18 cellular contexts compared by ENCODE assay signal in the genomic region with DNA sequence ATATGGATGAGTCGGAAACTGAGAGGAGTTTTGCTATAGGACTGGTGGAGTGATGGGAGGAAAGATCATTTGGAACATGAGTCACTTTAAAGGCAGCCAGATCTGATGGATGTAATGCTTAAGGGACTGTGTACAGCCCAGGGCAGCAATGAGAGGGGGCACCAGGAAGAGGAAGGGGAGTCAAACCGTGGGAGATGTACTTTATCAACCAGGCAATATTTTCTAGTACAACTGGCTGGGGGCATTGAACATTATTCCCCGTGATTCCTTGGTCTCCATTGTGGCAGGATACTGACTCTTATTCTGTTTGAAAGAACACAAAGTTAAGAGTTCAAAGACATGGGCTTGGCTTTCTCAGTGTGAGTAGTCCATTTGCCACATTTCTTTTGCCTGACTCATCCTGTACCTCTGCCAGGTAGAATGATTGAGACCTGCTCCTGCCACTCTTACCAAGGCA.
DNase-seq lines count a peak whose midpoint lies in the region; ATAC-seq and TF ChIP-seq lines count a peak whose summit lies in the region.
"Had no signal": no experiment of that assay in that cellular context is flagged by ENCODE, and none has a peak within 500 bp of the region (broad histone marks: within the 10 kb centered on the region; RNA-seq: fewer than 3 reads in every experiment).

No MANE protein-coding gene starts in this region.

- TF ChIP-seq POLR2A in breast epithelium (IDR thresholded peaks at IDR 0.05): no peak

- TF ChIP-seq CTCF in MCF 10A (IDR thresholded peaks at IDR 0.05; ENCODE audit: unreplicated experiment) (no peak), breast epithelium (IDR thresholded peaks at IDR 0.05) (no peak)

- peak overlapping the region; percentile 85 for H3K27ac Mint-ChIP-seq in MCF 10A (ENCODE audit: low read depth, unreplicated experiment)
- H3K27ac Mint-ChIP-seq: activated CD8-positive, alpha-beta T cell treated with anti-CD3 and anti-CD28 coated beads, Interleukin-2, amount 10 ng/mL, durations not matched to agents 7 days and 5 days had no signal

- H3K9me3 ChIP-seq in breast epithelium: no peaks in the 10 kb centered on the region
- H3K9me3 ChIP-seq: Caco-2, tibial artery had no signal

- H3K36me3 Mint-ChIP-seq in MCF 10A (ENCODE audit: insufficient read depth, unreplicated experiment): peaks cover 6% of the 10 kb centered on the region

- H3K27me3 ChIP-seq in breast epithelium: peaks cover 0 to 3% of the 10 kb centered on the region in 2 donors
- H3K27me3 ChIP-seq: tibial artery had no signal

- H3K27ac ChIP-seq in breast epithelium: no peak overlapping the region
- H3K27ac ChIP-seq: HL-60, tibial artery had no signal

- CTCF ChIA-PET in MCF 10A (lab: Yijun Ruan, JAX): interaction anchor here (0.7 to 1.9 kb wide), 3 partner anchors 13 to 75 kb away, joined by 3 to 8 read pairs (median 6); no protein-coding TSS in a partner anchor

- no peak overlapping the region for H3K4me3 ChIP-seq in breast epithelium
- H3K4me3 ChIP-seq: tibial artery had no signal

- peak overlapping the region; percentile 51 for H3K4me3 Mint-ChIP-seq in MCF 10A (ENCODE audit: unreplicated experiment)
- H3K4me3 Mint-ChIP-seq: activated CD8-positive, alpha-beta T cell treated with anti-CD3 and anti-CD28 coated beads, Interleukin-2, amount 10 ng/mL, durations not matched to agents 7 days and 5 days had no signal

- H3K4me1 Mint-ChIP-seq in MCF 10A (ENCODE audit: insufficient read depth, unreplicated experiment): peaks cover 32% of the 10 kb centered on the region

- POLR2A ChIA-PET in MCF 10A (lab: Yijun Ruan, JAX): interaction anchor here (0.6 to 3.3 kb wide), 7 partner anchors 9 to 1989 kb away, joined by 3 to 19 read pairs (median 4); no protein-coding TSS in a partner anchor

- BruUV-seq in MCF 10A (replicated peaks; lab: Mats Ljungman, UMichigan): no TSS peak

- H3K27me3 Mint-ChIP-seq in MCF 10A (ENCODE audit: insufficient read depth, unreplicated experiment): no peaks in the 10 kb centered on the region

- H3K9me3 Mint-ChIP-seq in MCF 10A (ENCODE audit: unreplicated experiment): peaks cover 5% of the 10 kb centered on the region

- H3K36me3 ChIP-seq in breast epithelium: no peaks in the 10 kb centered on the region
- H3K36me3 ChIP-seq: tibial artery had no signal

- intact Hi-C loops in MCF 10A (cut with micrococcal nuclease): loop anchor here (2.0 kb wide), 1 partner anchor 16 kb away; no protein-coding TSS in a partner anchor
- intact Hi-C loops in breast epithelium (cut with DNase I; ENCODE audit: low total_unique reads): loop anchor here (5.0 kb wide), 1 partner anchor 257 kb away; no protein-coding TSS in a partner anchor

- DNase-seq in MCF 10A (ENCODE audit: unreplicated experiment) (peak; percentile 95), breast epithelium (ENCODE audit: low spot score in 2 of 2) (no peak), amniotic epithelial cell (ENCODE audit: low read depth) (peak; percentile 67), islet precursor cell (peak; percentile 80), retina (no peak), midbrain (lab: John Stamatoyannopoulos, UW) (no peak), middle frontal gyrus (ENCODE audit: extremely low spot score, low spot score) (no peak)
- DNase-seq: activated CD8-positive, alpha-beta T cell treated with anti-CD3 and anti-CD28 coated beads, Interleukin-2, amount 10 ng/mL, durations not matched to agents 7 days and 5 days; activated naive CD4-positive, alpha-beta T cell; Caco-2; NCI-H1048; NCI-H446; nucleus accumbens; stimulated activated CD4-positive, alpha-beta T cell treated with anti-CD3 and anti-CD28 coated beads, Interleukin-12 subunit alpha, Interleukin-12 subunit beta, amount 100 ng/mL, for 4 hours; tibial artery had no signal

- no peaks in the 10 kb centered on the region for H3K4me1 ChIP-seq in breast epithelium
- H3K4me1 ChIP-seq: Caco-2, tibial artery had no signal

- ATAC-seq in GM18873 (IDR thresholded peaks at IDR 0.05; ENCODE audit: low FRiP score, unreplicated experiment): no peak
- ATAC-seq: activated CD8-positive, alpha-beta T cell treated with anti-CD3 and anti-CD28 coated beads, Interleukin-2, amount 10 ng/mL, durations not matched to agents 7 days and 5 days; left lobe of liver had no signal

Comparison
In these comparisons a context has a peak if more than half of its experiments do, and no peak if none do; other contexts are left out.
1. DNase-seq: peak in MCF 10A (single experiment), amniotic epithelial cell (single experiment) and islet precursor cell (single experiment); none in breast epithelium (0 of 2), retina (single experiment), midbrain (single experiment) and middle frontal gyrus (single experiment).